24 cellular contexts compared by ENCODE assay signal in genomic region chrX:51296138-51296537, GRCh38.
"Had no signal": no experiment of that assay in that cellular context is flagged by ENCODE, and none has a peak within 500 bp of the region (broad histone marks: within the 10 kb centered on the region; RNA-seq: fewer than 3 reads in every experiment).

No MANE protein-coding gene starts in this region.

- DNase-seq: stimulated activated CD4-positive, alpha-beta T cell treated with anti-CD3 and anti-CD28 coated beads, Interleukin-2, amount 100 ng/mL, for 48 hours; stimulated activated CD4-positive, alpha-beta T cell treated with anti-CD3 and anti-CD28 coated beads, Interleukin-4, amount 100 ng/mL, for 1 hour; stimulated activated CD4-positive, alpha-beta T cell treated with anti-CD3 and anti-CD28 coated beads, Interleukin-4, amount 100 ng/mL, for 24 hours; stimulated activated CD4-positive, alpha-beta T cell treated with anti-CD3 and anti-CD28 coated beads, Interleukin-4, amount 100 ng/mL, for 4 hours; stimulated activated CD8-positive, alpha-beta memory T cell treated with anti-CD3 and anti-CD28 coated beads, Interleukin-4, amount 100 ng/mL, for 48 hours; stimulated activated naive CD4-positive, alpha-beta T cell; stimulated activated naive CD4-positive, alpha-beta T cell treated with Interleukin-2 at 50 U/mL for 16 hours; stimulated activated naive CD8-positive, alpha-beta T cell treated with anti-CD3 and anti-CD28 coated beads, Interleukin-15, amount 100 ng/mL, for 72 hours; stimulated activated naive CD8-positive, alpha-beta T cell treated with anti-CD3 and anti-CD28 coated beads, Interleukin-15, Interleukin-2, amounts not matched to agents 100 U/mL and 50 U/mL, for 24 hours; stomach; substantia nigra; testis; thyroid gland; tibial artery; transverse colon; trophoblast cell; upper lobe of left lung; upper lobe of right lung; uterus had no signal

- H3K27me3 Mint-ChIP-seq: stimulated activated memory B cell treated with anti-CD40 and anti-IgM and Interleukin-4, amounts not matched to agents 10 μg/mL and 1 μg/mL and 100 μg/mL, for 72 hours; stimulated activated naive CD8-positive, alpha-beta T cell treated with anti-CD3 and anti-CD28 coated beads, Interleukin-15, amount 100 ng/mL, for 72 hours; stimulated activated naive CD8-positive, alpha-beta T cell treated with anti-CD3 and anti-CD28 coated beads, Interleukin-15, Interleukin-2, amounts not matched to agents 100 ng/mL and 50 ng/mL, for 24 hours; type B pancreatic cell had no signal

- H3K27ac Mint-ChIP-seq: stimulated activated effector memory CD8-positive, alpha-beta T cell treated with anti-CD3 and anti-CD28 coated beads, Interleukin-12 subunit alpha, Interleukin-12 subunit beta, amount 100 ng/mL, for 72 hours; stimulated activated memory B cell treated with anti-CD40 and anti-IgM and Interleukin-4, amounts not matched to agents 10 μg/mL and 1 μg/mL and 100 μg/mL, for 72 hours; stimulated activated naive CD8-positive, alpha-beta T cell treated with anti-CD3 and anti-CD28 coated beads, Interleukin-15, amount 100 ng/mL, for 72 hours; stimulated activated naive CD8-positive, alpha-beta T cell treated with anti-CD3 and anti-CD28 coated beads, Interleukin-15, Interleukin-2, amounts not matched to agents 100 ng/mL and 50 ng/mL, for 24 hours; type B pancreatic cell had no signal

- FAIRE-seq: urothelium cell line had no signal

- H3K9me3 Mint-ChIP-seq: stimulated activated effector memory CD8-positive, alpha-beta T cell treated with anti-CD3 and anti-CD28 coated beads, Interleukin-12 subunit alpha, Interleukin-12 subunit beta, amount 100 ng/mL, for 72 hours; stimulated activated memory B cell treated with anti-CD40 and anti-IgM and Interleukin-4, amounts not matched to agents 10 μg/mL and 1 μg/mL and 100 μg/mL, for 72 hours; stimulated activated naive CD8-positive, alpha-beta T cell treated with anti-CD3 and anti-CD28 coated beads, Interleukin-15, amount 100 ng/mL, for 72 hours; stimulated activated naive CD8-positive, alpha-beta T cell treated with anti-CD3 and anti-CD28 coated beads, Interleukin-15, Interleukin-2, amounts not matched to agents 100 ng/mL and 50 ng/mL, for 24 hours had no signal

- ATAC-seq: stimulated activated effector memory CD8-positive, alpha-beta T cell treated with anti-CD3 and anti-CD28 coated beads, Interleukin-12 subunit alpha, Interleukin-12 subunit beta, amount 100 ng/mL, for 72 hours; stimulated activated memory B cell treated with anti-CD40 and anti-IgM and Interleukin-4, amounts not matched to agents 10 μg/mL and 1 μg/mL and 100 μg/mL, for 72 hours; stimulated activated naive CD8-positive, alpha-beta T cell treated with anti-CD3 and anti-CD28 coated beads, Interleukin-15, amount 100 ng/mL, for 72 hours; stimulated activated naive CD8-positive, alpha-beta T cell treated with anti-CD3 and anti-CD28 coated beads, Interleukin-15, Interleukin-2, amounts not matched to agents 100 U/mL and 50 U/mL, for 24 hours; upper lobe of right lung had no signal

- H3K4me3 Mint-ChIP-seq: stimulated activated effector memory CD8-positive, alpha-beta T cell treated with anti-CD3 and anti-CD28 coated beads, Interleukin-12 subunit alpha, Interleukin-12 subunit beta, amount 100 ng/mL, for 72 hours; stimulated activated memory B cell treated with anti-CD40 and anti-IgM and Interleukin-4, amounts not matched to agents 10 μg/mL and 1 μg/mL and 100 μg/mL, for 72 hours; stimulated activated naive CD8-positive, alpha-beta T cell treated with anti-CD3 and anti-CD28 coated beads, Interleukin-15, amount 100 ng/mL, for 72 hours; stimulated activated naive CD8-positive, alpha-beta T cell treated with anti-CD3 and anti-CD28 coated beads, Interleukin-15, Interleukin-2, amounts not matched to agents 100 ng/mL and 50 ng/mL, for 24 hours; type B pancreatic cell had no signal

- H3K4me1 Mint-ChIP-seq: stimulated activated effector memory CD8-positive, alpha-beta T cell treated with anti-CD3 and anti-CD28 coated beads, Interleukin-12 subunit alpha, Interleukin-12 subunit beta, amount 100 ng/mL, for 72 hours; stimulated activated memory B cell treated with anti-CD40 and anti-IgM and Interleukin-4, amounts not matched to agents 10 μg/mL and 1 μg/mL and 100 μg/mL, for 72 hours; stimulated activated naive CD8-positive, alpha-beta T cell treated with anti-CD3 and anti-CD28 coated beads, Interleukin-15, amount 100 ng/mL, for 72 hours had no signal

- H3K36me3 Mint-ChIP-seq: stimulated activated effector memory CD8-positive, alpha-beta T cell treated with anti-CD3 and anti-CD28 coated beads, Interleukin-12 subunit alpha, Interleukin-12 subunit beta, amount 100 ng/mL, for 72 hours; type B pancreatic cell had no signal
